In genomic region chr12:56721721-56722120, GRCh38 we compare ENCODE assay signal across 6 cellular contexts. TPM values are rescaled to one million over a fixed set of nuclear protein-coding genes. Genes with fewer than 3 reads are reported as not detected.
DNase-seq lines count a peak whose midpoint lies in the region; ATAC-seq and TF ChIP-seq lines count a peak whose summit lies in the region.

No MANE protein-coding gene starts in this region.

- no peaks in the 10 kb centered on the region for H3K9me3 ChIP-seq in esophagus (ENCODE audit: control insufficient read depth in 2 of 2, insufficient read depth in 1 of 2, low read depth in 1 of 2, low read length in 1 of 2)
- no peaks in the 10 kb centered on the region for H3K9me3 ChIP-seq in stomach

- no peak for ATAC-seq in HG03521 (IDR thresholded peaks at IDR 0.05; ENCODE audit: unreplicated experiment)

- H3K4me3 Mint-ChIP-seq in activated naive CD4-positive, alpha-beta T cell treated with anti-CD3 and anti-CD28 coated beads for 36 hours, result peak overlapping the region; percentile 99

- peaks cover 0 to 8% of the 10 kb centered on the region in 2 donors for H3K36me3 ChIP-seq in esophagus (ENCODE audit: control insufficient read depth in 2 of 2, insufficient read depth in 2 of 2, low read length in 1 of 2)
- H3K36me3 ChIP-seq in stomach, result peaks cover 11 to 51% (median 40%) of the 10 kb centered on the region in 4 donors

- H3K27me3 ChIP-seq in esophagus (ENCODE audit: control insufficient read depth in 1 of 2, insufficient read depth in 2 of 2, low read length in 2 of 2) (no peaks in the 10 kb centered on the region), stomach (no peaks in the 10 kb centered on the region)

- peak overlapping the region; percentile 65 for H3K27ac Mint-ChIP-seq in activated naive CD4-positive, alpha-beta T cell treated with anti-CD3 and anti-CD28 coated beads for 36 hours

- H3K27ac ChIP-seq in esophagus (ENCODE audit: low read depth in 2 of 2, low read length in 1 of 2) (peak overlapping the region; percentile 36 to 81), stomach (peak overlapping the region in 4 of 5 donors; percentile 33 to 96 (median 74))

- 11 to 24% methylated on average over 2 of the region's 2 CpGs for WGBS in esophagus, 2 donors
- WGBS in stomach, 5 donors, result 19 to 40% (median 20%) methylated on average over 2 of the region's 2 CpGs

- TF ChIP-seq EP300 in stomach (IDR thresholded peaks at IDR 0.05), result no peak

- H3K9me3 Mint-ChIP-seq in activated naive CD4-positive, alpha-beta T cell treated with anti-CD3 and anti-CD28 coated beads for 36 hours, result no peaks in the 10 kb centered on the region

- peaks cover 11 to 16% of the 10 kb centered on the region in 2 donors for H3K4me1 ChIP-seq in esophagus (ENCODE audit: control insufficient read depth in 2 of 2, insufficient read depth in 2 of 2, low read length in 1 of 2)
- H3K4me1 ChIP-seq in stomach, result peaks cover 71 to 89% (median 86%) of the 10 kb centered on the region in 4 donors

- intact Hi-C loops in activated naive CD4-positive, alpha-beta T cell treated with anti-CD3 and anti-CD28 coated beads for 36 hours (cut with micrococcal nuclease), result no loop called here
- intact Hi-C loops in stomach (cut with DNase I; ENCODE audit: low total_unique reads), result loop anchor here (10.0 kb wide), 1 partner anchor 77 kb away; the partner anchor contains the start of gene ATP5F1B

- peaks cover 66% of the 10 kb centered on the region for H3K4me1 Mint-ChIP-seq in activated naive CD4-positive, alpha-beta T cell treated with anti-CD3 and anti-CD28 coated beads for 36 hours (ENCODE audit: low read depth)

- no peak for TF ChIP-seq CTCF in stomach (IDR thresholded peaks at IDR 0.05)

- no peak for TF ChIP-seq POLR2A in stomach (IDR thresholded peaks at IDR 0.05)

- CTCF ChIA-PET in activated naive CD4-positive, alpha-beta T cell treated with anti-CD3 and anti-CD28 coated beads for 36 hours (lab: Charles Lee), result interaction anchor here (0.6 kb wide), 2 partner anchors 82 to 231 kb away, joined by 3 read pairs; no protein-coding TSS in a partner anchor

- H3K4me3 ChIP-seq in esophagus (ENCODE audit: low read depth in 1 of 2, low read length in 2 of 2), result peak overlapping the region in 1 of 2 donors; percentile 21
- H3K4me3 ChIP-seq in stomach, result peak overlapping the region in 2 of 4 donors; percentile 72 to 87

- no peak for DNase-seq in activated naive CD4-positive, alpha-beta T cell treated with anti-CD3 and anti-CD28 coated beads for 36 hours
- DNase-seq in activated naive CD4-positive, alpha-beta T cell treated with anti-CD3 and anti-CD28 coated beads, Interleukin-2, amount 50 U/mL, for 16 hours, result no peak
- DNase-seq in stomach, result no peak
- DNase-seq in NAMALWA (ENCODE audit: low spot score), result no peak

- H3K27me3 Mint-ChIP-seq in activated naive CD4-positive, alpha-beta T cell treated with anti-CD3 and anti-CD28 coated beads for 36 hours (ENCODE audit: low read depth), result no peaks in the 10 kb centered on the region

- peaks cover 79% of the 10 kb centered on the region for H3K36me3 Mint-ChIP-seq in activated naive CD4-positive, alpha-beta T cell treated with anti-CD3 and anti-CD28 coated beads for 36 hours (ENCODE audit: low read depth)

RNA-seq across cellular contexts. Expression of gene NACA, which starts 3.4 kb away (rescaled TPM):
- total RNA-seq in activated naive CD4-positive, alpha-beta T cell treated with anti-CD3 and anti-CD28 coated beads for 36 hours, result 1,000 to 10,000 TPM; 1,279 to 1,321 TPM
- polyA plus RNA-seq in esophagus (1,000 to 10,000 TPM; 1,812 to 2,103 TPM), stomach (1,000 to 10,000 TPM; 1,626 to 2,450 (median 1,999) TPM)
- 1,000 to 10,000 TPM in 2 of 5 donors, 100 to 1,000 TPM in 3; 366 to 1,322 (median 558) TPM for total RNA-seq in stomach

RNA-seq across cellular contexts. Expression of gene PRIM1, which starts 30.4 kb away (rescaled TPM):
- total RNA-seq in activated naive CD4-positive, alpha-beta T cell treated with anti-CD3 and anti-CD28 coated beads for 36 hours, result 10 to 100 TPM; 74.9 to 75.0 TPM
- polyA plus RNA-seq in esophagus, result 1 to 10 TPM; 3.2 to 7.4 TPM
- 10 to 100 TPM in 3 of 5 donors, 1 to 10 TPM in 1, not detected in 1; 5.2 to 45.5 (median 16.8) TPM for total RNA-seq in stomach
- 1 to 10 TPM; 4.3 to 5.7 (median 5.0) TPM for polyA plus RNA-seq in stomach

RNA-seq across cellular contexts. Expression of gene PTGES3, which starts 33.6 kb away (rescaled TPM):
- 100 to 1,000 TPM; 289 to 293 TPM for total RNA-seq in activated naive CD4-positive, alpha-beta T cell treated with anti-CD3 and anti-CD28 coated beads for 36 hours
- polyA plus RNA-seq in esophagus, result 100 to 1,000 TPM in 1 of 2 donors, 10 to 100 TPM in 1; 65.7 to 123 TPM
- total RNA-seq in stomach, result 100 to 1,000 TPM in 1 of 5 donors, 10 to 100 TPM in 4; 43.3 to 120 (median 78.8) TPM
- polyA plus RNA-seq in stomach, result 100 to 1,000 TPM in 2 of 3 donors, 10 to 100 TPM in 1; 97.7 to 145 (median 113) TPM

RNA-seq across cellular contexts. Expression of gene HSD17B6, which starts 41.4 kb away (rescaled TPM):
- total RNA-seq in activated naive CD4-positive, alpha-beta T cell treated with anti-CD3 and anti-CD28 coated beads for 36 hours, result 1 to 10 TPM; 3.5 to 3.7 TPM
- polyA plus RNA-seq in esophagus, result 1 to 10 TPM; 3.0 to 5.4 TPM
- total RNA-seq in stomach, result 1 to 10 TPM in 4 of 5 donors, not detected in 1; 4.4 to 8.0 (median 6.2) TPM
- 10 to 100 TPM in 1 of 3 donors, 1 to 10 TPM in 2; 4.9 to 11.3 (median 5.4) TPM for polyA plus RNA-seq in stomach
